In the genomic region with DNA sequence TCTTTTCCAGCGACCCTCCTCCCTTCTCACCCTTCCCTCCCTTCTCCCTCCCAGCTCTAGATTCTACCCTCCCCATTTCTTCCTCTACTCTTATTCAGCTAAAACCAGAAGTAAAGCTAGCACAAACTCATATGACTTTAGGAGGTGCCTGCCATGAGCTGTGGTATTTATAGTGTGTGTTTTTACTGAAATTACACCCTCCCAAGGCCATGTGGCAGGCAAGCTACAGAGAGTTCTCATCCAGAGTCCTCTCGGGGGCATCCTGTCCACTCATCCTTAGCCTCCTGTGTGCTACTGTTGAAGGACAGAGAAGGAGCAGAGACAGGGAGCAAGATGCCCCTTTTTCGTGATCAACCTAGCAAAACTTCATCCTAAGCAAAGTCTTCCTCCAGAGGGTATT, we compare ENCODE assay signal across 21 cellular contexts. TPM values are rescaled to one million over a fixed set of nuclear protein-coding genes. Genes with fewer than 3 reads are reported as not detected.
DNase-seq lines count a peak whose midpoint lies in the region; ATAC-seq and TF ChIP-seq lines count a peak whose summit lies in the region.
"Had no signal": no experiment of that assay in that cellular context is flagged by ENCODE, and none has a peak within 500 bp of the region (broad histone marks: within the 10 kb centered on the region; RNA-seq: fewer than 3 reads in every experiment).

No MANE protein-coding gene starts in this region.

- H3K27ac ChIP-seq in vagina, result no peak overlapping the region
- H3K27ac ChIP-seq: GM23248 had no signal

- H3K4me3 ChIP-seq in vagina, result no peak overlapping the region
- H3K4me3 ChIP-seq: GM12878, GM23248 had no signal

- intact Hi-C loops in vagina (cut with DNase I), result no loop called here

- H3K27me3 Mint-ChIP-seq in activated CD8-positive, alpha-beta memory T cell treated with anti-CD3 and anti-CD28 coated beads, Interleukin-2, amount 10 ng/mL, durations not matched to agents 7 days and 5 days, result peaks cover 42% of the 10 kb centered on the region

- no peaks in the 10 kb centered on the region for H3K27me3 ChIP-seq in vagina

- peak; percentile 18 for DNase-seq in activated CD8-positive, alpha-beta memory T cell treated with anti-CD3 and anti-CD28 coated beads, Interleukin-2, amount 50 U/mL, for 48 hours
- DNase-seq in activated CD8-positive, alpha-beta memory T cell treated with anti-CD3 and anti-CD28 coated beads, Interleukin-2, amount 10 ng/mL, durations not matched to agents 7 days and 5 days, result no peak
- DNase-seq in ecto neural progenitor cell (ENCODE audit: low spot score) (peak; percentile 19), medulla oblongata (ENCODE audit: extremely low spot score) (peak; percentile 20), vagina (ENCODE audit: extremely low spot score in 2 of 2) (peak; percentile 16 to 58), kidney glomerular epithelial cell (lab: John Stamatoyannopoulos, UW) (no peak), DMS153 (lab: John Stamatoyannopoulos, UW) (no peak)
- DNase-seq: ACHN; C1 segment of cervical spinal cord; Calu3; CD4-positive, alpha-beta T cell; DMS 273 treated with DMSO at 0.1 percent for 48 hours; DMS79; GM23248; H7 had no signal

- H3K9me3 ChIP-seq in vagina, result no peaks in the 10 kb centered on the region

- H3K4me3 Mint-ChIP-seq in activated CD8-positive, alpha-beta memory T cell treated with anti-CD3 and anti-CD28 coated beads, Interleukin-2, amount 10 ng/mL, durations not matched to agents 7 days and 5 days, result no peak overlapping the region
- H3K4me3 Mint-ChIP-seq: B cell; CD4-positive, alpha-beta T cell had no signal

- no peak overlapping the region for H3K27ac Mint-ChIP-seq in activated CD8-positive, alpha-beta memory T cell treated with anti-CD3 and anti-CD28 coated beads, Interleukin-2, amount 10 ng/mL, durations not matched to agents 7 days and 5 days
- H3K27ac Mint-ChIP-seq: B cell; CD4-positive, alpha-beta T cell had no signal

- ATAC-seq in activated CD8-positive, alpha-beta memory T cell treated with anti-CD3 and anti-CD28 coated beads, Interleukin-2, amount 10 ng/mL, durations not matched to agents 7 days and 5 days, result no peak
- no peak for ATAC-seq in HG03342 (IDR thresholded peaks at IDR 0.05; ENCODE audit: unreplicated experiment)
- ATAC-seq: GM12878 had no signal

- no peaks in the 10 kb centered on the region for H3K4me1 ChIP-seq in vagina

- H3K9me3 Mint-ChIP-seq in activated CD8-positive, alpha-beta memory T cell treated with anti-CD3 and anti-CD28 coated beads, Interleukin-2, amount 10 ng/mL, durations not matched to agents 7 days and 5 days (ENCODE audit: low read depth), result peaks cover 8% of the 10 kb centered on the region

- CTCF ChIA-PET in activated CD8-positive, alpha-beta memory T cell treated with anti-CD3 and anti-CD28 coated beads, Interleukin-2, amount 10 ng/mL, durations not matched to agents 7 days and 5 days (lab: Charles Lee), result interaction anchor here (3.1 kb wide), 1 partner anchor 17 kb away, joined by 11 read pairs; no protein-coding TSS in a partner anchor

- H3K36me3 Mint-ChIP-seq in activated CD8-positive, alpha-beta memory T cell treated with anti-CD3 and anti-CD28 coated beads, Interleukin-2, amount 10 ng/mL, durations not matched to agents 7 days and 5 days, result peaks cover 10% of the 10 kb centered on the region

- TF ChIP-seq POLR2A in vagina (IDR thresholded peaks at IDR 0.05), result no peak

- TF ChIP-seq CTCF in vagina (IDR thresholded peaks at IDR 0.05), result no peak

- no peaks in the 10 kb centered on the region for H3K4me1 Mint-ChIP-seq in activated CD8-positive, alpha-beta memory T cell treated with anti-CD3 and anti-CD28 coated beads, Interleukin-2, amount 10 ng/mL, durations not matched to agents 7 days and 5 days
- H3K4me1 Mint-ChIP-seq: B cell had no signal

- H3K36me3 ChIP-seq in vagina, result no peaks in the 10 kb centered on the region

RNA-seq across cellular contexts. Expression of gene LTF, which starts 7.4 kb away (rescaled TPM):
- not detected for total RNA-seq in activated CD8-positive, alpha-beta memory T cell treated with anti-CD3 and anti-CD28 coated beads, Interleukin-2, amount 10 ng/mL, durations not matched to agents 7 days and 5 days
- total RNA-seq in vagina, result not detected
- total RNA-seq: A172; Calu3; CD4-positive, alpha-beta T cell; G401; GM23248; H7 had no signal

RNA-seq across cellular contexts. Expression of gene RTP3, which starts 25.7 kb away (rescaled TPM):
- not detected for total RNA-seq in activated CD8-positive, alpha-beta memory T cell treated with anti-CD3 and anti-CD28 coated beads, Interleukin-2, amount 10 ng/mL, durations not matched to agents 7 days and 5 days
- not detected for total RNA-seq in vagina
- total RNA-seq: A172; B cell; Calu3; CD4-positive, alpha-beta T cell; G401; GM12878; GM23248; HT1080 had no signal

Comparison
In these comparisons a context has a peak if more than half of its experiments do, and no peak if none do; other contexts are left out.
1. DNase-seq: peak in activated CD8-positive, alpha-beta memory T cell treated with anti-CD3 and anti-CD28 coated beads, Interleukin-2, amount 50 U/mL, for 48 hours (single experiment), ecto neural progenitor cell (single experiment), medulla oblongata (single experiment) and vagina (2 of 2); none in activated CD8-positive, alpha-beta memory T cell treated with anti-CD3 and anti-CD28 coated beads, Interleukin-2, amount 10 ng/mL, durations not matched to agents 7 days and 5 days (single experiment), kidney glomerular epithelial cell (single experiment) and DMS153 (single experiment).